ENCODE assay signal across 8 cellular contexts in the genomic region with DNA sequence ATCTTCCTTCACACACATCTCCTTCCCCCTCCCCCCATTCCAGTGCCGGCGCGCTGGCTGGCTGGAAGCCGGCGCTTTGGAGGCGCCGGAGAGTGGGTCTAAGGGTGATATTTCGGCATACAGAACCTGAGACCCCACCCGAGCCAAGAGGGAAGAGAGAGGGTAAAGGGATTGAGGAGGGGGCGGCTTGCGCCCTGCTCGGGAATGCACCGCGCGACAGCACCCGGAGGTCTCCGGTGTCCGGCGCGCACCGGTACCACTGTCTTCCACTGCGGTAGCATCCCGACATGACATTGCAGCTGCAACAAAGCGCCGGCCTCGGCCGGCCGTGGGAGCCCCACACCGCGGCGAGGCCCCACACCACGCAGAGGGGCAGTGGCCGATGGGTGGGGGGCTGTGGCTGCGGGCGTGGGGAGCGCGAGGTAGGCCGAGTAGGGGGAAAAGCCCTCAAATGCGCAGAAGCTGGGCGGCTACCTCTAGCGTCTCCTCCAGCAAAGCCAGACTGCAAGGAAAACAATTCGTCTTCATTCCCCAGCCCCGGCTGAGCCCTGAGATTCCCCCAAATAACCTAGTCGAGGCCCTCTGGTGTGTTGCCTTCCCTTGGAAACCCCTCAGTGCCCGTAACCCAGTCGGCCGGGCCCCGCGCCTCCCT. TPM values are rescaled to one million over a fixed set of nuclear protein-coding genes. Genes with fewer than 3 reads are reported as not detected.
DNase-seq lines count a peak whose midpoint lies in the region; ATAC-seq and TF ChIP-seq lines count a peak whose summit lies in the region.

No MANE protein-coding gene starts in this region.

- ATAC-seq in HG03045 (IDR thresholded peaks at IDR 0.05; ENCODE audit: unreplicated experiment) (peak; percentile 5), HG03457 (IDR thresholded peaks at IDR 0.05; ENCODE audit: unreplicated experiment) (no peak)

- TF ChIP-seq CTCF in 22Rv1 (IDR thresholded peaks at IDR 0.05): no peak
- TF ChIP-seq CTCF in SU-DHL-6 (IDR thresholded peaks at IDR 0.05; ENCODE audit: insufficient read depth, low read length, poor library complexity, severe bottlenecking): no peak
- TF ChIP-seq CTCF in epithelial cell of proximal tubule (conservative IDR thresholded peaks at IDR 0.05; ENCODE audit: low read depth, low read length): no peak

- no peaks in the 10 kb centered on the region for H3K9me2 ChIP-seq in SU-DHL-6 (replicated peaks; ENCODE audit: insufficient read depth, low read length)

- peaks cover 19% of the 10 kb centered on the region for H3K4me1 ChIP-seq in ES-I3 (ENCODE audit: insufficient read depth, low read length)
- peaks cover 42% of the 10 kb centered on the region for H3K4me1 ChIP-seq in muscle layer of colon (ENCODE audit: insufficient read depth, low read length)

- H3F3A ChIP-seq in SU-DHL-6 (ENCODE audit: insufficient read depth): no peaks in the 10 kb centered on the region

- H3K4me2 ChIP-seq in SU-DHL-6 (ENCODE audit: low read depth, low read length, poor library complexity, severe bottlenecking): peak overlapping the region; percentile 60

- H3K36me3 ChIP-seq in ES-I3 (ENCODE audit: insufficient read depth, low read length) (no peaks in the 10 kb centered on the region), SU-DHL-6 (ENCODE audit: low read length) (no peaks in the 10 kb centered on the region), muscle layer of colon (ENCODE audit: insufficient read depth, low read length) (no peaks in the 10 kb centered on the region)

- H3K4me3 ChIP-seq in SU-DHL-6 (ENCODE audit: insufficient read depth, low read length, poor library complexity, severe bottlenecking): peak overlapping the region; percentile 57
- H3K4me3 ChIP-seq in epithelial cell of proximal tubule (ENCODE audit: low read depth, low read length): peak overlapping the region; percentile 86
- H3K4me3 ChIP-seq in muscle layer of colon (ENCODE audit: low read depth in 1 of 2, low read length in 2 of 2): peak overlapping the region; percentile 48 to 83

- H2AFZ ChIP-seq in SU-DHL-6 (ENCODE audit: low read depth, low read length, severe bottlenecking): peak overlapping the region; percentile 84

- DNase-seq in epithelial cell of proximal tubule (ENCODE audit: low read depth) (no peak), SHP77 treated with DMSO at 0.1 percent for 48 hours (lab: John Stamatoyannopoulos, UW) (no peak)

- H3K27ac ChIP-seq in 22Rv1 (peak overlapping the region; percentile 83), SU-DHL-6 (ENCODE audit: low read depth, low read length) (no peak overlapping the region), muscle layer of colon (ENCODE audit: low read depth, low read length) (peak overlapping the region; percentile 84)

- H3K27me3 ChIP-seq in SU-DHL-6 (ENCODE audit: low read length) (no peaks in the 10 kb centered on the region), muscle layer of colon (ENCODE audit: control insufficient read depth in 1 of 2, insufficient read depth in 2 of 2, low read length in 2 of 2) (peaks cover 0 to 6% of the 10 kb centered on the region in 2 donors)

- H3K9me3 ChIP-seq in ES-I3 (ENCODE audit: control insufficient read depth, insufficient read depth, low read length) (no peaks in the 10 kb centered on the region), SU-DHL-6 (ENCODE audit: insufficient read depth, low read length) (no peaks in the 10 kb centered on the region), muscle layer of colon (ENCODE audit: low read length) (no peaks in the 10 kb centered on the region)

- H3K79me2 ChIP-seq in SU-DHL-6 (ENCODE audit: insufficient read depth, low read length): no peaks in the 10 kb centered on the region

- peak overlapping the region; percentile 88 for H3K9ac ChIP-seq in ES-I3 (ENCODE audit: low read depth, low read length)
- H3K9ac ChIP-seq in SU-DHL-6 (ENCODE audit: low read length): peak overlapping the region; percentile 46
- peak overlapping the region; percentile 66 for H3K9ac ChIP-seq in muscle layer of colon (ENCODE audit: low read length)

- H4K20me1 ChIP-seq in SU-DHL-6 (ENCODE audit: low read depth, low read length): no peaks in the 10 kb centered on the region

RNA-seq across cellular contexts. Expression of a gene that starts 0.9 kb away (rescaled TPM):
- 48.1 and 61.3 TPM in 2 replicates for total RNA-seq in epithelial cell of proximal tubule
